ENCODE assay signal across 8 cellular contexts in genomic region chr17:17724307-17724921, GRCh38. TPM values are rescaled to one million over a fixed set of nuclear protein-coding genes. Genes with fewer than 3 reads are reported as not detected.
A peak's percentile ranks its signal among the peaks of the same experiment; 100 is the strongest.
DNase-seq lines count a peak whose midpoint lies in the region; ATAC-seq and TF ChIP-seq lines count a peak whose summit lies in the region.

No MANE protein-coding gene starts in this region.

- no peaks in the 10 kb centered on the region for H3K36me3 Mint-ChIP-seq in HFFc6 (ENCODE audit: low read depth)

- H3K27ac Mint-ChIP-seq in HFFc6, result peak overlapping the region; percentile 64

- peak overlapping the region in 1 of 2 donors; percentile 43 for H3K27ac ChIP-seq in tibial artery

- H3K36me3 ChIP-seq in tibial artery, result no peaks in the 10 kb centered on the region

- TF ChIP-seq CTCF in HFFc6 (IDR thresholded peaks at IDR 0.05), result no peak
- no peak for TF ChIP-seq CTCF in astrocyte of the spinal cord (IDR thresholded peaks at IDR 0.05; ENCODE audit: low read depth, low read length)
- no peak for TF ChIP-seq CTCF in tibial artery (IDR thresholded peaks at IDR 0.05)

- in situ Hi-C loops in astrocyte of the spinal cord (cut with HindIII; ENCODE audit: low sequenced_read_pairs), result no loop called here

- no peaks in the 10 kb centered on the region for H3K9me3 ChIP-seq in tibial artery

- intact Hi-C loops in tibial artery (cut with DNase I; ENCODE audit: low total_unique reads), result loop anchor here (5.0 kb wide), 1 partner anchor 37 kb away; no protein-coding TSS in a partner anchor

- no peaks in the 10 kb centered on the region for H3K9me3 Mint-ChIP-seq in HFFc6

- ATAC-seq in left lobe of liver (peak; percentile 47), HG02571 (IDR thresholded peaks at IDR 0.05; ENCODE audit: unreplicated experiment) (no peak), HG02623 (IDR thresholded peaks at IDR 0.05; ENCODE audit: unreplicated experiment) (no peak)

- H3K27me3 Mint-ChIP-seq in HFFc6 (ENCODE audit: insufficient read depth), result peaks cover 8% of the 10 kb centered on the region

- peak overlapping the region; percentile 87 for H3K4me3 Mint-ChIP-seq in HFFc6

- H3K4me1 ChIP-seq in tibial artery, result peaks cover 0 to 38% (median 27%) of the 10 kb centered on the region in 4 donors

- H3K27me3 ChIP-seq in tibial artery, result no peaks in the 10 kb centered on the region

- H3K4me3 ChIP-seq in astrocyte of the spinal cord (ENCODE audit: low read depth, low read length) (peak overlapping the region; percentile 48), tibial artery (peak overlapping the region; percentile 56 to 68)

- peaks cover 81% of the 10 kb centered on the region for H3K4me1 Mint-ChIP-seq in HFFc6 (ENCODE audit: low read depth)

- peak; percentile 50 for DNase-seq in Daoy (ENCODE audit: low read depth)
- no peak for DNase-seq in HFFc6
- DNase-seq in astrocyte of the spinal cord (ENCODE audit: low read depth, low spot score), result peak; percentile 56
- no peak for DNase-seq in left lobe of liver (ENCODE audit: low spot score)
- DNase-seq in tibial artery, result no peak
- no peak for DNase-seq in putamen (ENCODE audit: low spot score)

RNA-seq across cellular contexts. Expression of gene RAI1, which starts 43.2 kb away (rescaled TPM):
- total RNA-seq in Daoy (2014; rRNA removed; shearing (Covaris generic)), result 5.2 and 5.9 TPM in 2 replicates
- 10 to 100 TPM; 26.9 to 29.3 (median 29.0) TPM for total RNA-seq in HFFc6 (2021; fragmentation: NEBNext Ultra II Directional; extraction: Animal tissue kit (Norgen Biotek cat#: 25700))
- 7.8 TPM for total RNA-seq in left lobe of liver

Comparison
In these comparisons a context has a peak if more than half of its experiments do, and no peak if none do; other contexts are left out.
1. DNase-seq: peak in Daoy (single experiment) and astrocyte of the spinal cord (single experiment); none in HFFc6 (single experiment), left lobe of liver (single experiment), tibial artery (0 of 2) and putamen (single experiment).